ENCODE assay signal across 10 cellular contexts in the genomic region with DNA sequence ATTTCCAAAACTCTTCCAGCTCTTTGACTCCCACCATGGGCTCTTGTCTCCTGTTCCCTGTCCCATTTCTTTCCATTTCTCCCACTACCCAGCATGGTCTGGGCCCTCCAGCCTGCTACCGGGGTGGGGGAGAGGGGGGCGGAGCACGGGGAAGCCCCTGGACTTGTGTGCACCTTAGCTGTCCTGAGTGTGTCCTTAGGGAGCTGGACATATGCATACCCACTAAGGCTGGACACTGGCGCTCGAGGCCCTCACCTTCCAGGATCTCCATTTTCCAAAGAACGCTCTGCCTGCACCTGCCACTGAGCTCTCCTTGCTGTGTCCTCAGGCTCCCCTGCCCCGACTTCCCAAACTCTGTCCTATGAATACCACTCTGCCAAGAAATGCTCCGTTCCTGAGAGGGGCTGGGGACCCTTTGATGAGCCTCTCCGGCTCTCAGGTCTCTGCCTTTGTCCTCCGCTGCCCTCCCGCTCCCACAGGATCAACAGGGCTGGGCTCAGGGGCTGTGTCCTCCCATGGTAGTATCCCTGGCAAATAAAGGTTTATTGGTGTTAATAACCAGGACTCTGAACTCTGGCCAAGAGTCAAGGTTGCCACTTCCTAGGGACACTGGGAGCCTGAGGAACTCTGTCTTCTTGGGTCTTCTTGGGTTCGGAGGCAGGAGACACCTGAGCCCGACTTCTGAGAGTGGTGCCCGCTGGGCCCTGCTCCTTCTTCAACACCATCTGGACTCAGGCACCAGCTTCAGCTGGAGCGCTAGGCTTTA. TPM values are rescaled to one million over a fixed set of nuclear protein-coding genes. Genes with fewer than 3 reads are reported as not detected.
DNase-seq lines count a peak whose midpoint lies in the region; ATAC-seq and TF ChIP-seq lines count a peak whose summit lies in the region.
"Had no signal": no experiment of that assay in that cellular context is flagged by ENCODE, and none has a peak within 500 bp of the region (broad histone marks: within the 10 kb centered on the region; RNA-seq: fewer than 3 reads in every experiment).

No MANE protein-coding gene starts in this region.

- in situ Hi-C loops in transverse colon (cut with MboI; ENCODE audit: low pct_ligation_motif_present in 1 of 4, low pct_unique_long_range_greater_than_20kb in 1 of 4, low sequenced_read_pairs in 3 of 4), result loop anchor here in 2 of 4 donors (10.0 to 25.0 kb wide), 2 partner anchors 54 to 444 kb away; no protein-coding TSS in a partner anchor

- H3K9me3 ChIP-seq in body of pancreas (no peaks in the 10 kb centered on the region), transverse colon (no peaks in the 10 kb centered on the region)

- intact Hi-C loops in body of pancreas (cut with DNase I), result no loop called here
- intact Hi-C loops in transverse colon (cut with DNase I; ENCODE audit: low total_unique reads), result no loop called here

- H3K4me1 ChIP-seq in body of pancreas (peaks cover 24% of the 10 kb centered on the region), transverse colon (peaks cover 5 to 35% (median 21%) of the 10 kb centered on the region in 4 donors)

- H3K4me1 Mint-ChIP-seq in activated naive CD4-positive, alpha-beta T cell treated with anti-CD3 and anti-CD28 coated beads, Interleukin-2, amount 10 ng/mL, durations not matched to agents 7 days and 5 days, result peaks cover 13% of the 10 kb centered on the region
- H3K4me1 Mint-ChIP-seq in memory B cell, result peaks cover 9% of the 10 kb centered on the region

- no peak for TF ChIP-seq EP300 in transverse colon (IDR thresholded peaks at IDR 0.05; ENCODE audit: low read depth)

- 87 to 88% methylated on average over 11 to 15 of the region's 15 CpGs for WGBS in body of pancreas, 2 donors
- WGBS in transverse colon (ENCODE audit: low coverage in 1 of 2), 2 donors, result 88 to 95% methylated on average over 4 to 13 of the region's 15 CpGs

- TF ChIP-seq POLR2A in body of pancreas (IDR thresholded peaks at IDR 0.05) (no peak), transverse colon (IDR thresholded peaks at IDR 0.05) (peak; percentile 29)

- H3K9me3 Mint-ChIP-seq in activated naive CD4-positive, alpha-beta T cell treated with anti-CD3 and anti-CD28 coated beads, Interleukin-2, amount 10 ng/mL, durations not matched to agents 7 days and 5 days, result no peaks in the 10 kb centered on the region
- no peaks in the 10 kb centered on the region for H3K9me3 Mint-ChIP-seq in activated naive CD4-positive, alpha-beta T cell treated with anti-CD3 and anti-CD28 coated beads, Interleukin-2, amount 50 U/mL, for 72 hours
- H3K9me3 Mint-ChIP-seq in memory B cell, result no peaks in the 10 kb centered on the region

- DNase-seq in activated naive CD4-positive, alpha-beta T cell treated with anti-CD3 and anti-CD28 coated beads, Interleukin-2, amount 10 ng/mL, durations not matched to agents 7 days and 5 days, result no peak
- no peak for DNase-seq in activated naive CD4-positive, alpha-beta T cell treated with anti-CD3 and anti-CD28 coated beads, Interleukin-2, amount 50 U/mL, for 72 hours (ENCODE audit: low spot score in 2 of 2)
- no peak for DNase-seq in body of pancreas
- no peak for DNase-seq in memory B cell (ENCODE audit: low spot score in 2 of 2)
- peak; percentile 63 for DNase-seq in transverse colon
- DNase-seq in stimulated activated CD4-positive, alpha-beta T cell treated with anti-CD3 and anti-CD28 coated beads, Interleukin-2, amount 100 ng/mL, for 48 hours, result no peak
- DNase-seq in NOMO-1 treated with DMSO at 0.1 percent for 48 hours (lab: John Stamatoyannopoulos, UW; ENCODE audit: unreplicated experiment), result no peak
- DNase-seq: central memory CD4-positive, alpha-beta T cell; DMS153 had no signal

- H3K27ac ChIP-seq in body of pancreas, result peak overlapping the region; percentile 89 to 95 (median 94)
- peak overlapping the region; percentile 88 to 92 (median 90) for H3K27ac ChIP-seq in transverse colon

- peaks cover 73% of the 10 kb centered on the region for H3K27me3 Mint-ChIP-seq in activated naive CD4-positive, alpha-beta T cell treated with anti-CD3 and anti-CD28 coated beads, Interleukin-2, amount 10 ng/mL, durations not matched to agents 7 days and 5 days
- H3K27me3 Mint-ChIP-seq in memory B cell, result peaks cover 9% of the 10 kb centered on the region

- H3K27ac Mint-ChIP-seq in activated naive CD4-positive, alpha-beta T cell treated with anti-CD3 and anti-CD28 coated beads, Interleukin-2, amount 10 ng/mL, durations not matched to agents 7 days and 5 days, result no peak overlapping the region
- no peak overlapping the region for H3K27ac Mint-ChIP-seq in activated naive CD4-positive, alpha-beta T cell treated with anti-CD3 and anti-CD28 coated beads, Interleukin-2, amount 50 U/mL, for 72 hours
- H3K27ac Mint-ChIP-seq in memory B cell, result peak overlapping the region; percentile 85

- peak overlapping the region; percentile 68 for H3K4me3 Mint-ChIP-seq in activated naive CD4-positive, alpha-beta T cell treated with anti-CD3 and anti-CD28 coated beads, Interleukin-2, amount 10 ng/mL, durations not matched to agents 7 days and 5 days
- H3K4me3 Mint-ChIP-seq in memory B cell, result peak overlapping the region; percentile 87

- no peaks in the 10 kb centered on the region for H3K36me3 Mint-ChIP-seq in activated naive CD4-positive, alpha-beta T cell treated with anti-CD3 and anti-CD28 coated beads, Interleukin-2, amount 10 ng/mL, durations not matched to agents 7 days and 5 days
- no peaks in the 10 kb centered on the region for H3K36me3 Mint-ChIP-seq in activated naive CD4-positive, alpha-beta T cell treated with anti-CD3 and anti-CD28 coated beads, Interleukin-2, amount 50 U/mL, for 72 hours
- no peaks in the 10 kb centered on the region for H3K36me3 Mint-ChIP-seq in memory B cell

- ATAC-seq in activated naive CD4-positive, alpha-beta T cell treated with anti-CD3 and anti-CD28 coated beads, Interleukin-2, amount 50 U/mL, for 72 hours, result no peak
- ATAC-seq in body of pancreas, result no peak
- ATAC-seq in memory B cell (ENCODE audit: low read depth), result no peak
- no peak for ATAC-seq in HG03025 (IDR thresholded peaks at IDR 0.05; ENCODE audit: low FRiP score, unreplicated experiment)

- H3K36me3 ChIP-seq in body of pancreas (replicated peaks in 1 of 2; ENCODE audit: insufficient read depth in 1 of 2, low read depth in 2 of 2), result no peaks in the 10 kb centered on the region
- H3K36me3 ChIP-seq in transverse colon, result no peaks in the 10 kb centered on the region

- no peak for TF ChIP-seq CTCF in body of pancreas (IDR thresholded peaks at IDR 0.05)
- no peak for TF ChIP-seq CTCF in transverse colon (IDR thresholded peaks at IDR 0.05)

- H3K27me3 ChIP-seq in body of pancreas (no peaks in the 10 kb centered on the region), transverse colon (peaks cover 1% of the 10 kb centered on the region)

- CTCF ChIA-PET in activated naive CD4-positive, alpha-beta T cell treated with anti-CD3 and anti-CD28 coated beads, Interleukin-2, amount 10 ng/mL, durations not matched to agents 7 days and 5 days (lab: Charles Lee), result interaction anchor here (1.3 kb wide), 1 partner anchor 40 kb away, joined by 3 read pairs; no protein-coding TSS in a partner anchor

- no peak overlapping the region for H3K4me3 ChIP-seq in body of pancreas
- peak overlapping the region in 3 of 4 donors; percentile 64 to 72 (median 64) for H3K4me3 ChIP-seq in transverse colon

RNA-seq across cellular contexts. Expression of gene SHROOM1, which starts 0.8 kb away (rescaled TPM):
- total RNA-seq in activated naive CD4-positive, alpha-beta T cell treated with anti-CD3 and anti-CD28 coated beads, Interleukin-2, amount 50 U/mL, for 72 hours, result 1 to 10 TPM; 1.3 to 2.3 TPM
- 10 to 100 TPM; 19.5 to 27.4 TPM for total RNA-seq in body of pancreas
- 100 to 1,000 TPM in 1 of 4 donors, 10 to 100 TPM in 3; 65.3 to 244 (median 77.3) TPM for total RNA-seq in transverse colon

RNA-seq across cellular contexts. Expression of gene SOWAHA, which starts 18.2 kb away (rescaled TPM):
- not detected for total RNA-seq in activated naive CD4-positive, alpha-beta T cell treated with anti-CD3 and anti-CD28 coated beads, Interleukin-2, amount 50 U/mL, for 72 hours
- 1 to 10 TPM; 7.3 to 9.6 TPM for total RNA-seq in body of pancreas
- 10 to 100 TPM; 35.2 to 93.5 (median 76.0) TPM for total RNA-seq in transverse colon

RNA-seq across cellular contexts. Expression of gene GDF9, which starts 35.0 kb away (rescaled TPM):
- total RNA-seq in activated naive CD4-positive, alpha-beta T cell treated with anti-CD3 and anti-CD28 coated beads, Interleukin-2, amount 50 U/mL, for 72 hours, result 1 to 10 TPM; 1.1 to 1.3 TPM
- total RNA-seq in body of pancreas, result under 1 TPM; 0.26 to 0.33 TPM
- under 1 TPM in 2 of 4 donors, not detected in 2; 0.27 to 0.79 TPM for total RNA-seq in transverse colon

RNA-seq across cellular contexts. Expression of gene UQCRQ, which starts 35.2 kb away (rescaled TPM):
- 100 to 1,000 TPM; 396 to 399 TPM for total RNA-seq in activated naive CD4-positive, alpha-beta T cell treated with anti-CD3 and anti-CD28 coated beads, Interleukin-2, amount 50 U/mL, for 72 hours
- total RNA-seq in body of pancreas (10 to 100 TPM; 55.3 to 84.4 TPM), transverse colon (100 to 1,000 TPM; 117 to 311 (median 239) TPM)

RNA-seq across cellular contexts. Expression of gene LEAP2, which starts 42.2 kb away (rescaled TPM):
- total RNA-seq in activated naive CD4-positive, alpha-beta T cell treated with anti-CD3 and anti-CD28 coated beads, Interleukin-2, amount 50 U/mL, for 72 hours, result 1 to 10 TPM; 1.5 to 3.8 TPM
- total RNA-seq in body of pancreas (1 to 10 TPM; 3.4 to 9.6 TPM), transverse colon (1 to 10 TPM in 3 of 4 donors, under 1 TPM in 1; 0.20 to 5.9 (median 5.1) TPM)

Comparison
In these comparisons a context has a peak if more than half of its experiments do, and no peak if none do; other contexts are left out.
1. H3K4me3 ChIP-seq: peak in transverse colon (3 of 4); none in body of pancreas (0 of 2).
2. RNA of gene SHROOM1, which starts 0.8 kb away (total RNA-seq): 65.3 to 244 TPM in transverse colon and 19.5 to 27.4 TPM in body of pancreas; 1.3 to 2.3 TPM in activated naive CD4-positive, alpha-beta T cell treated with anti-CD3 and anti-CD28 coated beads, Interleukin-2, amount 50 U/mL, for 72 hours; every median in the first group is over 4 times any median in the second.
3. RNA of gene SOWAHA, which starts 18.2 kb away (total RNA-seq): 35.2 to 93.5 TPM in transverse colon and 7.3 to 9.6 TPM in body of pancreas; not detected in activated naive CD4-positive, alpha-beta T cell treated with anti-CD3 and anti-CD28 coated beads, Interleukin-2, amount 50 U/mL, for 72 hours; every median in the first group is over 4 times any median in the second.